ENCODE assay signal across 20 cellular contexts in genomic region chr1:223018534-223018933, GRCh38.
"Had no signal": no experiment of that assay in that cellular context is flagged by ENCODE, and none has a peak within 500 bp of the region (broad histone marks: within the 10 kb centered on the region; RNA-seq: fewer than 3 reads in every experiment).

No MANE protein-coding gene starts in this region.

- H3K27me3 Mint-ChIP-seq: stimulated activated naive B cell treated with anti-CD40 and anti-IgM and Interleukin-4, amounts not matched to agents 10 μg/mL and 1 μg/mL and 100 μg/mL, for 72 hours; stimulated activated naive CD8-positive, alpha-beta T cell treated with anti-CD3 and anti-CD28 coated beads, Interleukin-15, Interleukin-2, amounts not matched to agents 100 ng/mL and 50 ng/mL, for 24 hours had no signal

- H3K4me1 Mint-ChIP-seq: natural killer cell; stimulated activated naive B cell treated with anti-CD40 and anti-IgM and Interleukin-4, amounts not matched to agents 10 μg/mL and 1 μg/mL and 100 μg/mL, for 72 hours had no signal

- H3K36me3 Mint-ChIP-seq: natural killer cell; stimulated activated naive B cell treated with anti-CD40 and anti-IgM and Interleukin-4, amounts not matched to agents 10 μg/mL and 1 μg/mL and 100 μg/mL, for 72 hours had no signal

- H3K4me3 Mint-ChIP-seq: effector memory CD8-positive, alpha-beta T cell; natural killer cell; neural crest cell; stimulated activated naive B cell treated with anti-CD40 and anti-IgM and Interleukin-4, amounts not matched to agents 10 μg/mL and 1 μg/mL and 100 μg/mL, for 72 hours; stimulated activated naive CD8-positive, alpha-beta T cell treated with anti-CD3 and anti-CD28 coated beads, Interleukin-15, Interleukin-2, amounts not matched to agents 100 ng/mL and 50 ng/mL, for 24 hours had no signal

- H3K27ac Mint-ChIP-seq: effector memory CD8-positive, alpha-beta T cell; natural killer cell; stimulated activated naive B cell treated with anti-CD40 and anti-IgM and Interleukin-4, amounts not matched to agents 10 μg/mL and 1 μg/mL and 100 μg/mL, for 72 hours; stimulated activated naive CD8-positive, alpha-beta T cell treated with anti-CD3 and anti-CD28 coated beads, Interleukin-15, Interleukin-2, amounts not matched to agents 100 ng/mL and 50 ng/mL, for 24 hours had no signal

- H3K27me3 ChIP-seq: ovary, sigmoid colon, tibial nerve, upper lobe of right lung, uterus had no signal

- DNase-seq: effector memory CD8-positive, alpha-beta T cell; kidney; mammary epithelial cell; natural killer cell; nucleus accumbens; ovary; posterior cingulate gyrus; psoas muscle; right cardiac atrium; sigmoid colon; stimulated activated CD4-positive, alpha-beta T cell treated with anti-CD3 and anti-CD28 coated beads, Interleukin-2, amount 100 ng/mL, for 48 hours; stimulated activated naive B cell treated with anti-CD40 and anti-IgM and Interleukin-4, amounts not matched to agents 10 μg/mL and 1 μg/mL and 100 μg/mL, for 72 hours; upper lobe of right lung; uterus had no signal

- H3K9me3 Mint-ChIP-seq: effector memory CD8-positive, alpha-beta T cell; natural killer cell; neural crest cell; stimulated activated naive B cell treated with anti-CD40 and anti-IgM and Interleukin-4, amounts not matched to agents 10 μg/mL and 1 μg/mL and 100 μg/mL, for 72 hours; stimulated activated naive CD8-positive, alpha-beta T cell treated with anti-CD3 and anti-CD28 coated beads, Interleukin-15, Interleukin-2, amounts not matched to agents 100 ng/mL and 50 ng/mL, for 24 hours had no signal

- H3K9me3 ChIP-seq: ovary, psoas muscle, sigmoid colon, thoracic aorta, tibial nerve, upper lobe of right lung, uterus had no signal

- H3K36me3 ChIP-seq: ovary, sigmoid colon, thoracic aorta, tibial nerve, upper lobe of right lung, uterus had no signal

- H3K4me1 ChIP-seq: psoas muscle, uterus had no signal

- H3K27ac ChIP-seq: coronary artery, ovary, psoas muscle, sigmoid colon, thoracic aorta, tibial nerve, uterus had no signal

- ATAC-seq: effector memory CD8-positive, alpha-beta T cell; left lobe of liver; natural killer cell; psoas muscle; right cardiac atrium; stimulated activated naive B cell treated with anti-CD40 and anti-IgM and Interleukin-4, amounts not matched to agents 10 μg/mL and 1 μg/mL and 100 μg/mL, for 72 hours; upper lobe of right lung had no signal

- H3K4me3 ChIP-seq: coronary artery, ovary, psoas muscle, sigmoid colon, thoracic aorta, tibial nerve, upper lobe of right lung, uterus had no signal
